ENCODE assay signal across 17 cellular contexts in genomic region chr5:178831049-178831448, GRCh38.
"Had no signal": no experiment of that assay in that cellular context is flagged by ENCODE, and none has a peak within 500 bp of the region (broad histone marks: within the 10 kb centered on the region; RNA-seq: fewer than 3 reads in every experiment).

No MANE protein-coding gene starts in this region.

- H3K9me3 ChIP-seq: lower lobe of right lung, ovary, sigmoid colon, uterus had no signal

- H3K9me3 Mint-ChIP-seq: activated naive CD8-positive, alpha-beta T cell treated with anti-CD3 and anti-CD28 coated beads for 36 hours; central memory CD8-positive, alpha-beta T cell; T-helper 2 cell treated with Interferon-gamma antibody and Interleukin-4, amounts not matched to agents 5 μg/mL and 100 μg/mL, for 36 hours had no signal

- H3K27ac Mint-ChIP-seq: activated naive CD8-positive, alpha-beta T cell treated with anti-CD3 and anti-CD28 coated beads for 36 hours; activated T-helper 1 cell treated with anti-CD3 and anti-CD28 coated beads, Interleukin-12 subunit alpha, Interleukin-12 subunit beta, Interleukin-2, Interleukin-4 antibody, amounts not matched to agents 30 ng/mL and 10 ng/mL and 1 ng/mL, durations not matched to agents 14 hours and 24 hours and 36 hours; mesothelial cell of epicardium; T-helper 2 cell treated with Interferon-gamma antibody and Interleukin-4, amounts not matched to agents 5 μg/mL and 100 μg/mL, for 36 hours had no signal

- H3K36me3 ChIP-seq: brain microvascular endothelial cell, lower lobe of right lung, ovary, sigmoid colon, uterus had no signal

- H3K4me3 Mint-ChIP-seq: activated naive CD8-positive, alpha-beta T cell treated with anti-CD3 and anti-CD28 coated beads for 36 hours; activated T-helper 1 cell treated with anti-CD3 and anti-CD28 coated beads, Interleukin-12 subunit alpha, Interleukin-12 subunit beta, Interleukin-2, Interleukin-4 antibody, amounts not matched to agents 30 ng/mL and 10 ng/mL and 1 ng/mL, durations not matched to agents 14 hours and 24 hours and 36 hours; central memory CD8-positive, alpha-beta T cell; T-helper 2 cell treated with Interferon-gamma antibody and Interleukin-4, amounts not matched to agents 5 μg/mL and 100 μg/mL, for 36 hours had no signal

- H3K4me3 ChIP-seq: coronary artery, lower lobe of right lung, ovary, sigmoid colon, uterus had no signal

- H3K27me3 ChIP-seq: brain microvascular endothelial cell, foreskin keratinocyte, ovary, sigmoid colon, uterus had no signal

- H3K4me1 ChIP-seq: lower lobe of right lung, sigmoid colon, uterus had no signal

- H3K27ac ChIP-seq: brain microvascular endothelial cell, coronary artery, foreskin keratinocyte, lower lobe of right lung, ovary, sigmoid colon, uterus had no signal

- H3K36me3 Mint-ChIP-seq: activated naive CD8-positive, alpha-beta T cell treated with anti-CD3 and anti-CD28 coated beads for 36 hours; mesothelial cell of epicardium had no signal

- ATAC-seq: foreskin keratinocyte, left colon, lower lobe of right lung had no signal

- H3K4me1 Mint-ChIP-seq: activated naive CD8-positive, alpha-beta T cell treated with anti-CD3 and anti-CD28 coated beads for 36 hours; central memory CD8-positive, alpha-beta T cell; mesothelial cell of epicardium had no signal

- DNase-seq: activated CD4-positive, CD25-positive, alpha-beta regulatory T cell treated with anti-CD3 and anti-CD28 coated beads, Interleukin-2, amount 50 U/mL, for 72 hours; activated naive CD8-positive, alpha-beta T cell treated with anti-CD3 and anti-CD28 coated beads for 36 hours; amygdala; brain microvascular endothelial cell; foreskin keratinocyte; head of caudate nucleus; left colon; lower lobe of right lung; ovary; sigmoid colon; stimulated activated CD4-positive, alpha-beta T cell treated with anti-CD3 and anti-CD28 coated beads, Interleukin-1b, Interleukin-23, amount 100 ng/mL, for 48 hours; uterus had no signal
